Comparison of ENCODE assay signal across 19 cellular contexts in the genomic region with DNA sequence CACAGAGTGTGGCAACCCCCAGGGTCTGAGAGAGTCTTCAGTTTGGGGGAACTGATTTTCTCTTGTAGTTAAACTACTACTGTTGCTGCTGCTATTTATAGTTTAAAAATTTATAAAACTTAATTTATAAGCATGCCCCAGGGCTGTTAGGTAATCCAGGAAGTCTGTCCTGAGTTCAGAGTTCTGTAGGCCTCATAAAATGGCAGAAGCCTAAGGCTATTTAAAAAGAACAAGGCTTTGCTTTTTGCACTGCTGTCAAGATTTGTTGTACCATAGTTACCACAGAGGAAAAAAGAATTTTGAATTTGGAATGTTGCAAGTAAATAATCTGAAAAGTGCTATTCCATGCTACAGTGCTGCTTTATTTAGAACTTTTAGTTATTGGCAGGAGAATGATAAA.
"Had no signal": no experiment of that assay in that cellular context is flagged by ENCODE, and none has a peak within 500 bp of the region (broad histone marks: within the 10 kb centered on the region; RNA-seq: fewer than 3 reads in every experiment).

No MANE protein-coding gene starts in this region.

- H3K27ac ChIP-seq: body of pancreas, coronary artery, gastroesophageal sphincter, left lung, right atrium auricular region, thyroid gland, vagina had no signal

- H3K9me3 ChIP-seq: body of pancreas, gastroesophageal sphincter, left lung, right atrium auricular region, thyroid gland, vagina had no signal

- ATAC-seq: body of pancreas; gastroesophageal sphincter; left lung; natural killer cell treated with Interleukin-12 subunit alpha and Interleukin-12 subunit beta and Interleukin-15 and Interleukin-18, amount 100 ng/mL, for 72 hours; stimulated activated memory B cell treated with anti-CD40 and anti-IgM and Interleukin-4, amounts not matched to agents 10 μg/mL and 1 μg/mL and 100 μg/mL, for 72 hours had no signal

- H3K4me3 ChIP-seq: body of pancreas, coronary artery, gastroesophageal sphincter, left lung, right atrium auricular region, thyroid gland, vagina had no signal

- FAIRE-seq: TTC549 had no signal

- H3K4me1 ChIP-seq: body of pancreas, gastroesophageal sphincter, left lung, right atrium auricular region, thyroid gland had no signal

- H3K27me3 ChIP-seq: body of pancreas, gastroesophageal sphincter, left lung, right atrium auricular region, thyroid gland, vagina had no signal

- DNase-seq: activated CD4-positive, alpha-beta T cell treated with anti-CD3 and anti-CD28 coated beads, Interleukin-2, amount 50 U/mL, for 1 hour; activated CD8-positive, alpha-beta memory T cell treated with anti-CD3 and anti-CD28 coated beads for 24 hours; activated gamma-delta T cell treated with Interleukin-2 at 50 U/mL for 16 hours; amygdala; body of pancreas; central memory CD4-positive, alpha-beta T cell; islet precursor cell; left lung; posterior cingulate gyrus; stimulated activated CD4-positive, alpha-beta T cell treated with anti-CD3 and anti-CD28 coated beads, Interleukin-2, amount 100 ng/mL, for 48 hours; T-helper 2 cell; thyroid gland had no signal
